ENCODE assay signal across 1 cellular context in the genomic region with DNA sequence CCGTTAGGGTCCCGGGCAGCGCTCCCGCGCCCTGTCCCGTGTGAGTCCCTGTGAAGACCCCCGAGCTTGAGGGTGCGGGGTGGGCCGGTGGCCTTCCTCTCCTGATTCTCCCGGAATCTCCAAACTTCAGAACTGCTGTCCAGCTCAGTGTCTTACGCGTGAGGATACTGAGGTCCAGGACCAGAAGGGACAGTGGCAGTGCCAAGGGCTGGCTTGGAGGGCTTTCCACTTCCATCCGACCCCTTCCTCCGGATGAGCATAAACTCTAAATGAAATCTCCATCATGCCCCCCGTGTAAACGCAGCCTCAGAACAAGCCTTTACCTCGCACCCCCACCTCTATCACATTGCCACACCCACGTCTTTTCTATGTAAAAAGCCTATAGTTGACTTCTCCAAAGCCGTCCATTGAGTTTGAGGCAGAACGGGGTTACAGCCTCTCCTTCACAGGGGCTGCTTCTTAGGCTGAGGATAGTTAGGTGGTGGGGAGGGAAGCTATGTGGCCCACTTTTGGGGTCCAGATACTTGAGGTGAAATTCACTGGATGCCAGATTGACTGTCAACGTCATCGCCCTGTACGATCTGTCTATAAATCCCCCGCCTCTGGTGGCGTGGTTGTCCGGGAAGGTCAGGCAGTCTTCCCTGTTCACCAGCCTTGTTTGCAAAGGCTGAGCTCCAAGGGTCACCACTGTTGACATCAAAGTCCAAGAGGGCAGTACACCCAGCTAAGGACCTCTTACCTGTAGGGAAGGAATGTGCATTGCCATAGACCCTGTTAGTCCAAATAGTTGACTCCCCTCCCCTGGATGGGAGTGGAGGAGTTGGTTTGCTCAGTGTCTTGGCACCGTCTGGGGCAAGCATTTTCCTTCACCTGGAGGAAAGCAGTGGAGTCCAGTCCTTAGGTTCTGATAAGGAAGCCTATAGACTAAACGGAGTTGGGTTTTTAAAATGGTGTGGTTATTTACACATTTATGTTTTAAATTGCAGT.
TF ChIP-seq lines count a peak whose summit lies in the region.

No MANE protein-coding gene starts in this region.

TF ChIP-seq in H1, 55 proteins besides CTCF, POLR2A, EP300 and RAD21:
- TF ChIP-seq, protein P1, sequence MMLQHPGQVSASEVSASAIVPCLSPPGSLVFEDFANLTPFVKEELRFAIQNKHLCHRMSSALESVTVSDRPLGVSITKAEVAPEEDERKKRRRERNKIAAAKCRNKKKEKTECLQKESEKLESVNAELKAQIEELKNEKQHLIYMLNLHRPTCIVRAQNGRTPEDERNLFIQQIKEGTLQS (IDR thresholded peaks at IDR 0.05; ENCODE audit: insufficient read depth, low read depth, low read length), result no peak
- TF ChIP-seq ASH2L (IDR thresholded peaks at IDR 0.05; ENCODE audit: low read length), result peak; percentile 19
- no peak for TF ChIP-seq POU5F1 (IDR thresholded peaks at IDR 0.05; ENCODE audit: low read depth, low read length)
- TF ChIP-seq RBBP5 (IDR thresholded peaks at IDR 0.05; ENCODE audit: borderline replicate concordance, low read depth, low read length), result 0 out of 2 replicates have a peak, but pooled peaks have one; percentile 3
- peak in 1 of 2 experiments; percentile 10; a peak in 1 of 4 replicates for TF ChIP-seq SIN3A (conservative IDR thresholded peaks at IDR 0.05 in 1 of 2, IDR thresholded peaks at IDR 0.05 in 1 of 2; ENCODE audit: low read depth in 1 of 2, low read length in 2 of 2)
- TF ChIP-seq TAF7 (optimal IDR thresholded peaks at IDR 0.05; ENCODE audit: borderline replicate concordance, low read depth, low read length), result no peak
TF ChIP-seq in H1: peak in this region for 3.
